ENCODE assay signal across 8 cellular contexts in genomic region chr3:75607996-75608395, GRCh38. TPM values are rescaled to one million over a fixed set of nuclear protein-coding genes. Genes with fewer than 3 reads are reported as not detected.
"Had no signal": no experiment of that assay in that cellular context is flagged by ENCODE, and none has a peak within 500 bp of the region (broad histone marks: within the 10 kb centered on the region; RNA-seq: fewer than 3 reads in every experiment).

No MANE protein-coding gene starts in this region.

RNA-seq across cellular contexts. Expression of gene FRG2C, which starts 56.1 kb away (rescaled TPM):
- total RNA-seq: LHCN-M2, MCF 10A, NCI-H460, OCI-LY7, PC-9, Right ventricle myocardium superior, SJSA1 had no signal
- polyA plus RNA-seq: SK-N-SH had no signal
